In genomic region chrX:41333744-41333993, GRCh38 we compare ENCODE assay signal across 8 cellular contexts. TPM values are rescaled to one million over a fixed set of nuclear protein-coding genes. Genes with fewer than 3 reads are reported as not detected.
DNase-seq lines count a peak whose midpoint lies in the region; ATAC-seq and TF ChIP-seq lines count a peak whose summit lies in the region.

No MANE protein-coding gene starts in this region.

- peaks cover 19% of the 10 kb centered on the region for H3K4me1 ChIP-seq in lower lobe of right lung

- no peaks in the 10 kb centered on the region for H3K9me3 Mint-ChIP-seq in activated naive CD4-positive, alpha-beta T cell treated with anti-CD3 and anti-CD28 coated beads for 36 hours

- ATAC-seq in HG02610 (IDR thresholded peaks at IDR 0.05; ENCODE audit: unreplicated experiment) (peak; percentile 31), lower lobe of right lung (peak; percentile 61 to 69)

- no peaks in the 10 kb centered on the region for H3K27me3 ChIP-seq in lower lobe of right lung (ENCODE audit: low read depth)

- H3K27ac ChIP-seq in lower lobe of right lung, result peak overlapping the region; percentile 100
- H3K27ac ChIP-seq in temporal lobe (ENCODE audit: low read depth, low read length), result peak overlapping the region; percentile 100

- peaks cover 21% of the 10 kb centered on the region for H3K4me1 Mint-ChIP-seq in activated naive CD4-positive, alpha-beta T cell treated with anti-CD3 and anti-CD28 coated beads for 36 hours (ENCODE audit: low read depth)

- DNase-seq in activated naive CD4-positive, alpha-beta T cell treated with anti-CD3 and anti-CD28 coated beads for 36 hours, result peak; percentile 80
- no peak for DNase-seq in activated naive CD4-positive, alpha-beta T cell treated with Interleukin-2 at 50 U/mL for 16 hours
- peak; percentile 97 for DNase-seq in NCI-H1092 treated with DMSO at 0.1 percent for 48 hours (lab: John Stamatoyannopoulos, UW)
- DNase-seq in SKM-1 (lab: John Stamatoyannopoulos, UW; ENCODE audit: unreplicated experiment), result peak; percentile 56
- DNase-seq in dermis blood vessel endothelial cell, result peak; percentile 86
- no peak for DNase-seq in lower lobe of right lung

- H3K27ac Mint-ChIP-seq in activated naive CD4-positive, alpha-beta T cell treated with anti-CD3 and anti-CD28 coated beads for 36 hours, result peak overlapping the region; percentile 99

- intact Hi-C loops in activated naive CD4-positive, alpha-beta T cell treated with anti-CD3 and anti-CD28 coated beads for 36 hours (cut with micrococcal nuclease), result loop anchor here (1.0 to 10.0 kb wide), 6 partner anchors 151 to 1459 kb away; partner anchors contain the start of gene CXorf38
- intact Hi-C loops in lower lobe of right lung (cut with DNase I), result no loop called here

- TF ChIP-seq CTCF in lower lobe of right lung (IDR thresholded peaks at IDR 0.05), result no peak

- H3K36me3 ChIP-seq in lower lobe of right lung, result peaks cover 7% of the 10 kb centered on the region

- H3K36me3 Mint-ChIP-seq in activated naive CD4-positive, alpha-beta T cell treated with anti-CD3 and anti-CD28 coated beads for 36 hours (ENCODE audit: low read depth), result peaks cover 41% of the 10 kb centered on the region

- peak overlapping the region; percentile 74 for H3K4me3 ChIP-seq in lower lobe of right lung

- CTCF ChIA-PET in activated naive CD4-positive, alpha-beta T cell treated with anti-CD3 and anti-CD28 coated beads for 36 hours (lab: Charles Lee), result interaction anchor here (0.9 kb wide), 1 partner anchor 153 kb away, joined by 5 read pairs; no protein-coding TSS in a partner anchor

- H3K27me3 Mint-ChIP-seq in activated naive CD4-positive, alpha-beta T cell treated with anti-CD3 and anti-CD28 coated beads for 36 hours (ENCODE audit: low read depth), result no peaks in the 10 kb centered on the region

- H3K4me3 Mint-ChIP-seq in activated naive CD4-positive, alpha-beta T cell treated with anti-CD3 and anti-CD28 coated beads for 36 hours, result peak overlapping the region; percentile 92

- no peaks in the 10 kb centered on the region for H3K9me3 ChIP-seq in lower lobe of right lung

RNA-seq across cellular contexts. Expression of gene DDX3X, which starts 0.3 kb away (rescaled TPM):
- total RNA-seq in activated naive CD4-positive, alpha-beta T cell treated with anti-CD3 and anti-CD28 coated beads for 36 hours, result 100 to 1,000 TPM; 163 to 171 TPM
- total RNA-seq in dermis blood vessel endothelial cell, result 426 and 470 TPM in 2 replicates
- 227 TPM for total RNA-seq in lower lobe of right lung
- total RNA-seq in temporal lobe, result 239 TPM

Comparison
In these comparisons a context has a peak if more than half of its experiments do, and no peak if none do; other contexts are left out.
1. DNase-seq: peak in activated naive CD4-positive, alpha-beta T cell treated with anti-CD3 and anti-CD28 coated beads for 36 hours (single experiment), NCI-H1092 treated with DMSO at 0.1 percent for 48 hours (single experiment), SKM-1 (single experiment) and dermis blood vessel endothelial cell (single experiment); none in activated naive CD4-positive, alpha-beta T cell treated with Interleukin-2 at 50 U/mL for 16 hours (single experiment) and lower lobe of right lung (single experiment).